8 cellular contexts compared by ENCODE assay signal in genomic region chr14:71555654-71556559, GRCh38.
A peak's percentile ranks its signal among the peaks of the same experiment; 100 is the strongest.
DNase-seq lines count a peak whose midpoint lies in the region; ATAC-seq and TF ChIP-seq lines count a peak whose summit lies in the region.

No MANE protein-coding gene starts in this region.

- no peak for TF ChIP-seq CTCF in endodermal cell (conservative IDR thresholded peaks at IDR 0.05)

- H3K27ac Mint-ChIP-seq in endodermal cell: no peak overlapping the region

- H3K9me3 ChIP-seq in endodermal cell (ENCODE audit: control insufficient read depth, low read length): no peaks in the 10 kb centered on the region

- H3K27ac ChIP-seq in skin epidermis (peak overlapping the region in 15 of 21 experiments; percentile 3 to 81 (median 55)), endodermal cell (ENCODE audit: low read depth, low read length) (no peak overlapping the region)

- ATAC-seq in GM19035 (IDR thresholded peaks at IDR 0.05; ENCODE audit: unreplicated experiment): peak; percentile 82
- ATAC-seq in HG02970 (IDR thresholded peaks at IDR 0.05; ENCODE audit: low FRiP score, unreplicated experiment): peak; percentile 83

- no peak overlapping the region for H3K9ac ChIP-seq in endodermal cell (ENCODE audit: extremely low read depth, low read length, poor library complexity, severe bottlenecking)

- 92 to 93% methylated on average over 3 to 5 of the region's 5 CpGs for WGBS in endodermal cell (ENCODE audit: insufficient coverage in 1 of 2, insufficient read length in 1 of 2), 2 experiments

- H3K4me3 Mint-ChIP-seq in endodermal cell: no peak overlapping the region

- H3K27me3 Mint-ChIP-seq in endodermal cell (ENCODE audit: insufficient read depth): no peaks in the 10 kb centered on the region

- H3K36me3 ChIP-seq in endodermal cell (ENCODE audit: control insufficient read depth, insufficient read depth, low read length): peaks cover 4% of the 10 kb centered on the region

- peaks cover 13% of the 10 kb centered on the region for H3K4me1 Mint-ChIP-seq in endodermal cell

- no peaks in the 10 kb centered on the region for H3K27me3 ChIP-seq in endodermal cell (ENCODE audit: control insufficient read depth, insufficient read depth, low read length, poor library complexity, severe bottlenecking)

- no peaks in the 10 kb centered on the region for H3K4me1 ChIP-seq in endodermal cell (ENCODE audit: control insufficient read depth, insufficient read depth, low read length)

- no peak overlapping the region for H3K4me3 ChIP-seq in skin epidermis
- no peak overlapping the region for H3K4me3 ChIP-seq in endodermal cell (ENCODE audit: low read length)

- H3K36me3 Mint-ChIP-seq in endodermal cell (ENCODE audit: low read depth): no peaks in the 10 kb centered on the region

- DNase-seq in RKO (ENCODE audit: low spot score) (peak; percentile 57), endodermal cell (no peak), HuH-7.5 (ENCODE audit: low spot score) (no peak), foreskin melanocyte (no peak)
- peak; percentile 51 for DNase-seq in activated naive CD8-positive, alpha-beta T cell treated with anti-CD3 and anti-CD28 coated beads, Interleukin-2, amount 50 U/mL, for 16 hours (ENCODE audit: low read depth, low spot score)

- H3K9me3 Mint-ChIP-seq in endodermal cell: no peaks in the 10 kb centered on the region

Comparison
In these comparisons a context has a peak if more than half of its experiments do, and no peak if none do; other contexts are left out.
1. DNase-seq: peak in RKO (single experiment) and activated naive CD8-positive, alpha-beta T cell treated with anti-CD3 and anti-CD28 coated beads, Interleukin-2, amount 50 U/mL, for 16 hours (single experiment); none in endodermal cell (single experiment), HuH-7.5 (single experiment) and foreskin melanocyte (single experiment).